In the genomic region with DNA sequence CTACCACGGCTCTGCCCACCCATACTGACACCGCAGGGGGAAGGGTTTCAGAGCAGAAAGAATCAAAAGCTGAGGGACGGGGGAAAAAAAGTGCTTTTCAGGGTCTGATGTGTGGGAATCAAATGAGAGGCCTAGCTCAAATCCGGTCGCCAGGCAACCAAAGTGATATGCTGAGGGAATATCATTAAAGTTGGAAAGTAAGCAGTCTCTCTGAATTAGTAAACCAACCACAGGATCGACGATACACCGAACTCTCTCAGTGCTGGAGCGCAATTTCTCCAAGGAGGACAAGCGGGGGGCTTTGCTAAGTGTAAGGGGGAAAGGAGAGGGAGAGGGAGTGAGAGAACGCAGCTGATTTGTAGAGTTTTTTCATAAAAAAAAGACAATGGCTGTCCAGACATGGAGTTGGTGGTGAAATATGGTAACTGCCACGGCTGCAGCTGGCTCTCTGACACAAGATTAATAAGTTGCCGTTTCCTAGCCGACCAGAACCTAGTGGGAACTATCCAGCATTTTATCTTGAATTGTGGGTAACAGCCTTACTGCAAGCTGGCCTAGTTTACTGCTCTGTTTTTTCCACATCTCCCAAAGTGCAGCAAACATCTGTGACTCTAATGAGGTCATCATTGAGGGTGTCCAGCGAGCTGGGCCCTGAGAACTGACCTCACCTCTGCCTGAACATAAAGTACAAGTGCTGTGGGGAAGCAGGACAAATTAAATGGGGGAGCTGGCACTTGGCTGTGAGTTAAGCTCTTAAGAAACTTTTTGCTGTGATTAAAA, we compare ENCODE assay signal across 13 cellular contexts.
A peak's percentile ranks its signal among the peaks of the same experiment; 100 is the strongest.
DNase-seq lines count a peak whose midpoint lies in the region; ATAC-seq, FAIRE-seq and TF ChIP-seq lines count a peak whose summit lies in the region.
"Had no signal": no experiment of that assay in that cellular context is flagged by ENCODE, and none has a peak within 500 bp of the region (broad histone marks: within the 10 kb centered on the region; RNA-seq: fewer than 3 reads in every experiment).

No MANE protein-coding gene starts in this region.

- H3K27ac Mint-ChIP-seq in astrocyte (ENCODE audit: unreplicated experiment): no peak overlapping the region
- H3K27ac Mint-ChIP-seq in progenitor cell of endocrine pancreas: no peak overlapping the region

- intact Hi-C loops in right cardiac atrium (cut with DNase I): loop anchor here in 1 of 4 donors (10.0 kb wide), 1 partner anchor 527 kb away; a partner anchor contains a TSS
- intact Hi-C loops in ovary (cut with DNase I): no loop called here

- no peaks in the 10 kb centered on the region for H3K9me3 Mint-ChIP-seq in astrocyte (ENCODE audit: unreplicated experiment)
- H3K9me3 Mint-ChIP-seq in progenitor cell of endocrine pancreas (ENCODE audit: low read depth): no peaks in the 10 kb centered on the region

- H3K36me3 Mint-ChIP-seq in astrocyte (ENCODE audit: low read depth, unreplicated experiment) (no peaks in the 10 kb centered on the region), progenitor cell of endocrine pancreas (ENCODE audit: insufficient read depth) (no peaks in the 10 kb centered on the region)

- FAIRE-seq in astrocyte (lab: Jason Lieb, UNC): no peak

- DNase-seq in C1 segment of cervical spinal cord (lab: John Stamatoyannopoulos, UW) (peak in 12 of 14 donors; percentile 30 to 88 (median 77)), astrocyte (ENCODE audit: low read depth) (peak; percentile 97), right cardiac atrium (peak; percentile 61 to 83 (median 67)), ovary (peak; percentile 33 to 70 (median 51)), NCI-H1694 (lab: John Stamatoyannopoulos, UW) (no peak), progenitor cell of endocrine pancreas (ENCODE audit: low spot score, unreplicated experiment) (no peak)
- DNase-seq: activated effector memory CD4-positive, alpha-beta T cell treated with Interleukin-2 at 50 U/mL for 16 hours; AML-193; NCI-H2171; T1000 had no signal

- H3K9me3 ChIP-seq in astrocyte (ENCODE audit: insufficient read depth, low read depth, low read length) (no peaks in the 10 kb centered on the region), right cardiac atrium (ENCODE audit: control insufficient read depth, low read length) (no peaks in the 10 kb centered on the region), ovary (no peaks in the 10 kb centered on the region)
- H3K9me3 ChIP-seq: vagina had no signal

- WGBS in right cardiac atrium: 41% methylated on average over 15 of the region's 15 CpGs
- 10 to 17% (median 12%) methylated on average over 15 of the region's 15 CpGs for WGBS in ovary, 3 donors

- TF ChIP-seq CTCF in astrocyte (IDR thresholded peaks at IDR 0.05; ENCODE audit: insufficient read depth, low read depth, low read length) (no peak), ovary (IDR thresholded peaks at IDR 0.05) (no peak), progenitor cell of endocrine pancreas (IDR thresholded peaks at IDR 0.05; ENCODE audit: unreplicated experiment) (no peak)

- TF ChIP-seq POLR2A in ovary (IDR thresholded peaks at IDR 0.05): no peak

- H3K36me3 ChIP-seq in astrocyte (ENCODE audit: insufficient read depth, low read length): no peaks in the 10 kb centered on the region
- no peaks in the 10 kb centered on the region for H3K36me3 ChIP-seq in ovary
- H3K36me3 ChIP-seq: vagina had no signal

- H3K4me1 Mint-ChIP-seq in astrocyte (ENCODE audit: low read depth, unreplicated experiment): no peaks in the 10 kb centered on the region
- peaks cover 18% of the 10 kb centered on the region for H3K4me1 Mint-ChIP-seq in progenitor cell of endocrine pancreas (ENCODE audit: low read depth)

- H3K79me2 ChIP-seq in astrocyte (ENCODE audit: insufficient read depth, low read length): no peaks in the 10 kb centered on the region

- H3K4me3 Mint-ChIP-seq in astrocyte (ENCODE audit: unreplicated experiment) (no peak overlapping the region), progenitor cell of endocrine pancreas (ENCODE audit: low read depth) (no peak overlapping the region)

- H3K27ac ChIP-seq in astrocyte (ENCODE audit: low read depth, low read length): peak overlapping the region; percentile 80
- H3K27ac ChIP-seq in right cardiac atrium (ENCODE audit: low read length): peak overlapping the region; percentile 55
- peak overlapping the region in 1 of 2 donors; percentile 67 for H3K27ac ChIP-seq in ovary
- H3K27ac ChIP-seq: vagina had no signal

- H3K4me2 ChIP-seq in astrocyte (ENCODE audit: low read length): peak overlapping the region; percentile 75

- H3K27me3 ChIP-seq in astrocyte (ENCODE audit: insufficient read depth, low read length) (no peaks in the 10 kb centered on the region), right cardiac atrium (ENCODE audit: control insufficient read depth, insufficient read depth) (no peaks in the 10 kb centered on the region), ovary (no peaks in the 10 kb centered on the region)
- H3K27me3 ChIP-seq: vagina had no signal

- TF ChIP-seq EP300 in ovary (IDR thresholded peaks at IDR 0.05): no peak

- peak; percentile 97 to 98 for ATAC-seq in right cardiac atrium
- ATAC-seq in esophagus mucosa: no peak
- ATAC-seq in GM21723 (IDR thresholded peaks at IDR 0.05; ENCODE audit: unreplicated experiment): no peak

- H3K4me3 ChIP-seq in astrocyte (ENCODE audit: insufficient read depth, low read depth, low read length) (peak overlapping the region; percentile 18), right cardiac atrium (ENCODE audit: low read length) (no peak overlapping the region), ovary (no peak overlapping the region)
- H3K4me3 ChIP-seq: vagina had no signal

- H3K9ac ChIP-seq in astrocyte (ENCODE audit: low read length): peak overlapping the region; percentile 76

- H3K27me3 Mint-ChIP-seq in astrocyte (ENCODE audit: low read depth, unreplicated experiment) (no peaks in the 10 kb centered on the region), progenitor cell of endocrine pancreas (peaks cover 6% of the 10 kb centered on the region)

- H3K4me1 ChIP-seq in astrocyte (ENCODE audit: insufficient read depth, low read length) (peaks cover 28% of the 10 kb centered on the region), right cardiac atrium (ENCODE audit: control insufficient read depth, insufficient read depth, low read length) (no peaks in the 10 kb centered on the region), ovary (ENCODE audit: insufficient read depth) (peaks cover 5% of the 10 kb centered on the region)
- H3K4me1 ChIP-seq: vagina had no signal

- peak overlapping the region; percentile 70 for H2AFZ ChIP-seq in astrocyte (ENCODE audit: low read depth, low read length)

- H4K20me1 ChIP-seq in astrocyte (ENCODE audit: insufficient read depth, low read length): no peaks in the 10 kb centered on the region

Comparison
In these comparisons a context has a peak if more than half of its experiments do, and no peak if none do; other contexts are left out.
1. DNase-seq: peak in C1 segment of cervical spinal cord (12 of 14), astrocyte (single experiment), right cardiac atrium (3 of 3) and ovary (5 of 5); none in NCI-H1694 (single experiment) and progenitor cell of endocrine pancreas (single experiment).
2. ATAC-seq: peak in right cardiac atrium (2 of 2); none in esophagus mucosa (single experiment) and GM21723 (single experiment).